In the genomic region with DNA sequence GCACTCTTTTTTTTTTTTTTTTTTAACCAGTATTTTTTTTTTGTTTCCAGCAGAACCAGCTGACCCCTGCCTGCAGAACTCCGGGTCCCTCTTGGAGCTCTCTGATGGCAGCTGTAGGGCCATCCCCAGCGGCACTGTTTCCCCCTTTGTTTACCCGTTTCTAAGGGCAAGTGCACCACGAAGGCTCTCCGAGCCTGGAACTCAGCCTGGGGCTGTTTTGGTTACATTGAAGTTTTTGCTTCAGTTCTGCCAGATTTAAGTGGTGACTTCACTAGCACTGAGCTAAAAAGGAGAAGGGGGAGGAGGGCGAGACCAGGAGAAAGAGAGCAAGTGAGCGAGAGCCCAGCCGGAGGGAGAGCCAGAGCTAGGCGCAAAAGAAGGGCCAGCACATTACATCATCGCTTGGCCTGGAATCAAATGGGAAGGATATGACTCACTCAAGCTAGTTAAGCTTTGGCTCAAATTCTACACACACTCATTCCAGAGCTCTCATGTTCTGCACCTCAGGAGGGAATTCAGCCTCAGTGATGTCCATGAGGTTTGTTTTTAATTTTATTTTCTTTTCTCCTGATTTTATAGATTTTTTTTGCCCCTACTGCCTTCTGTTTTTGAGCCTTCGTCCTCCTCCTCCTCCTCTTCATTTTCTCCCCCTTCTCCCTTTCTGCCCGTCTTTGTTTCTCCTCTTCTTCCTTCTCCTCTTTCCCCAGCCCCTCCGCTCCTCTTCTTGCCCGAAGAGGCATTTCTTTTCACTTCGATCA, we compare ENCODE assay signal across 9 cellular contexts.
DNase-seq lines count a peak whose midpoint lies in the region; ATAC-seq and TF ChIP-seq lines count a peak whose summit lies in the region.
"Had no signal": no experiment of that assay in that cellular context is flagged by ENCODE, and none has a peak within 500 bp of the region (broad histone marks: within the 10 kb centered on the region; RNA-seq: fewer than 3 reads in every experiment).

No MANE protein-coding gene starts in this region.

- no peaks in the 10 kb centered on the region for H3K9me3 Mint-ChIP-seq in activated CD4-positive, alpha-beta T cell treated with anti-CD3 and anti-CD28 coated beads, Interleukin-2, amount 10 ng/mL, durations not matched to agents 24 days and 14 days

- H3K27me3 ChIP-seq in iPS-20b (ENCODE audit: insufficient read depth, low read length) = no peaks in the 10 kb centered on the region
- H3K27me3 ChIP-seq in effector memory CD4-positive, alpha-beta T cell (replicated peaks; ENCODE audit: control insufficient read depth, insufficient read depth, low read length, poor library complexity, severe bottlenecking) = no peaks in the 10 kb centered on the region

- H3K9me3 ChIP-seq in iPS-20b (ENCODE audit: insufficient read depth, low read depth, low read length) = no peaks in the 10 kb centered on the region
- no peaks in the 10 kb centered on the region for H3K9me3 ChIP-seq in effector memory CD4-positive, alpha-beta T cell (ENCODE audit: control insufficient read depth, low read length)

- H3K27ac ChIP-seq in iPS-20b (ENCODE audit: low read length) = peak overlapping the region; percentile 58
- no peak overlapping the region for H3K27ac ChIP-seq in effector memory CD4-positive, alpha-beta T cell (ENCODE audit: insufficient read depth, low read length, poor library complexity, severe bottlenecking)

- DNase-seq in activated CD4-positive, alpha-beta T cell treated with anti-CD3 and anti-CD28 coated beads for 48 hours = peak; percentile 3
- no peak for DNase-seq in activated CD4-positive, alpha-beta T cell treated with anti-CD3 and anti-CD28 coated beads, Interleukin-2, amount 10 ng/mL, durations not matched to agents 24 days and 14 days
- DNase-seq in NOMO-1 treated with DMSO at 0.1 percent for 48 hours (lab: John Stamatoyannopoulos, UW; ENCODE audit: unreplicated experiment) (peak; percentile 80), cardiac fibroblast (ENCODE audit: low read depth in 2 of 2) (peak; percentile 98 to 99), retinal pigment epithelial cell (ENCODE audit: low read depth) (peak; percentile 98)
- DNase-seq in effector memory CD4-positive, alpha-beta T cell = no peak
- DNase-seq: DND-41 had no signal

- H3K9ac ChIP-seq in iPS-20b (ENCODE audit: low read depth, low read length) = peak overlapping the region; percentile 89

- no peaks in the 10 kb centered on the region for H3K36me3 Mint-ChIP-seq in activated CD4-positive, alpha-beta T cell treated with anti-CD3 and anti-CD28 coated beads, Interleukin-2, amount 10 ng/mL, durations not matched to agents 24 days and 14 days (ENCODE audit: low read depth)

- H3K4me1 ChIP-seq in iPS-20b (ENCODE audit: insufficient read depth, low read length) = peaks cover 10% of the 10 kb centered on the region
- H3K4me1 ChIP-seq in effector memory CD4-positive, alpha-beta T cell (ENCODE audit: control insufficient read depth, insufficient read depth, low read length, poor library complexity, severe bottlenecking) = no peaks in the 10 kb centered on the region

- H3K36me3 ChIP-seq in iPS-20b (ENCODE audit: insufficient read depth, low read depth, low read length) = no peaks in the 10 kb centered on the region
- no peaks in the 10 kb centered on the region for H3K36me3 ChIP-seq in effector memory CD4-positive, alpha-beta T cell (ENCODE audit: control insufficient read depth, insufficient read depth, low read length)

- H3K27me3 Mint-ChIP-seq in activated CD4-positive, alpha-beta T cell treated with anti-CD3 and anti-CD28 coated beads, Interleukin-2, amount 10 ng/mL, durations not matched to agents 24 days and 14 days = peaks cover 6% of the 10 kb centered on the region

- ATAC-seq in HG03442 (IDR thresholded peaks at IDR 0.05; ENCODE audit: unreplicated experiment) = peak; percentile 57

- H3K27ac Mint-ChIP-seq in activated CD4-positive, alpha-beta T cell treated with anti-CD3 and anti-CD28 coated beads, Interleukin-2, amount 10 ng/mL, durations not matched to agents 24 days and 14 days = no peak overlapping the region

- intact Hi-C loops in activated CD4-positive, alpha-beta T cell treated with anti-CD3 and anti-CD28 coated beads, Interleukin-2, amount 10 ng/mL, durations not matched to agents 24 days and 14 days (cut with micrococcal nuclease) = no loop called here

- TF ChIP-seq CTCF in cardiac fibroblast (IDR thresholded peaks at IDR 0.05; ENCODE audit: low read depth, low read length) (no peak), retinal pigment epithelial cell (conservative IDR thresholded peaks at IDR 0.05; ENCODE audit: low read depth, low read length) (no peak)

- peak overlapping the region; percentile 37 to 59 for H3K4me3 ChIP-seq in cardiac fibroblast (replicated peaks in 1 of 2; ENCODE audit: low read depth in 2 of 2, low read length in 2 of 2)
- peak overlapping the region; percentile 70 for H3K4me3 ChIP-seq in iPS-20b (ENCODE audit: low read length)
- peak overlapping the region; percentile 50 for H3K4me3 ChIP-seq in retinal pigment epithelial cell (ENCODE audit: low read length)
- H3K4me3 ChIP-seq in effector memory CD4-positive, alpha-beta T cell (ENCODE audit: insufficient read depth, low read depth, low read length, poor library complexity, severe bottlenecking) = no peak overlapping the region

- H3K4me3 Mint-ChIP-seq in activated CD4-positive, alpha-beta T cell treated with anti-CD3 and anti-CD28 coated beads, Interleukin-2, amount 10 ng/mL, durations not matched to agents 24 days and 14 days = no peak overlapping the region

- no peaks in the 10 kb centered on the region for H3K4me1 Mint-ChIP-seq in activated CD4-positive, alpha-beta T cell treated with anti-CD3 and anti-CD28 coated beads, Interleukin-2, amount 10 ng/mL, durations not matched to agents 24 days and 14 days

Comparison
In these comparisons a context has a peak if more than half of its experiments do, and no peak if none do; other contexts are left out.
1. DNase-seq: peak in activated CD4-positive, alpha-beta T cell treated with anti-CD3 and anti-CD28 coated beads for 48 hours (single experiment), NOMO-1 treated with DMSO at 0.1 percent for 48 hours (single experiment), cardiac fibroblast (2 of 2) and retinal pigment epithelial cell (single experiment); none in activated CD4-positive, alpha-beta T cell treated with anti-CD3 and anti-CD28 coated beads, Interleukin-2, amount 10 ng/mL, durations not matched to agents 24 days and 14 days (single experiment) and effector memory CD4-positive, alpha-beta T cell (0 of 3).